ENCODE assay signal across 18 cellular contexts in genomic region chr1:169468982-169469381, GRCh38. TPM values are rescaled to one million over a fixed set of nuclear protein-coding genes. Genes with fewer than 3 reads are reported as not detected.
"Had no signal": no experiment of that assay in that cellular context is flagged by ENCODE, and none has a peak within 500 bp of the region (broad histone marks: within the 10 kb centered on the region; RNA-seq: fewer than 3 reads in every experiment).

No MANE protein-coding gene starts in this region.

- H3K27me3 ChIP-seq: breast epithelium, hepatocyte, pancreas, uterus had no signal

- H3K27ac ChIP-seq: breast epithelium, epithelial cell of prostate, hepatocyte, pancreas, tibial nerve, uterus had no signal

- FAIRE-seq: pancreas had no signal

- H3K4me3 ChIP-seq: breast epithelium, hepatocyte, pancreas, tibial nerve, uterus had no signal

- H3K4me1 ChIP-seq: breast epithelium, tibial nerve, uterus had no signal

- H3K9me3 ChIP-seq: breast epithelium, pancreas, tibial nerve, uterus had no signal

- H3K36me3 ChIP-seq: uterus had no signal

- DNase-seq: activated CD4-positive, alpha-beta T cell treated with anti-CD3 and anti-CD28 coated beads, Interleukin-2, amount 50 U/mL, for 4 hours; activated naive CD4-positive, alpha-beta T cell treated with Interleukin-2 at 50 U/mL for 16 hours; anterior cingulate cortex; dermis blood vessel endothelial cell; effector memory CD8-positive, alpha-beta T cell; islet precursor cell; naive B cell; pancreas; stimulated activated CD4-positive, alpha-beta T cell treated with anti-CD3 and anti-CD28 coated beads, Interleukin-12 subunit alpha, Interleukin-12 subunit beta, amount 100 ng/mL, for 4 hours; stimulated activated CD4-positive, alpha-beta T cell treated with anti-CD3 and anti-CD28 coated beads, Interleukin-2, amount 100 ng/mL, for 24 hours; stimulated activated naive B cell treated with anti-CD40 and anti-IgM and Interleukin-4, amounts not matched to agents 10 μg/mL and 1 μg/mL and 100 μg/mL, for 72 hours; uterus had no signal

RNA-seq across cellular contexts. Expression of gene CCDC181, which starts 41.7 kb away (rescaled TPM):
- total RNA-seq: activated T-helper 17 cell treated with anti-CD3 and anti-CD28 coated beads, Interleukin-2, amount 50 U/mL, for 72 hours; dermis blood vessel endothelial cell; mononuclear cell had no signal
